ENCODE assay signal across 9 cellular contexts in genomic region chr3:128727485-128727884, GRCh38. TPM values are rescaled to one million over a fixed set of nuclear protein-coding genes. Genes with fewer than 3 reads are reported as not detected.
DNase-seq lines count a peak whose midpoint lies in the region; ATAC-seq and TF ChIP-seq lines count a peak whose summit lies in the region.
"Had no signal": no experiment of that assay in that cellular context is flagged by ENCODE, and none has a peak within 500 bp of the region (broad histone marks: within the 10 kb centered on the region; RNA-seq: fewer than 3 reads in every experiment).

No MANE protein-coding gene starts in this region.

- H3K27me3 ChIP-seq in right atrium auricular region: no peaks in the 10 kb centered on the region
- no peaks in the 10 kb centered on the region for H3K27me3 ChIP-seq in mammary epithelial cell (ENCODE audit: insufficient read depth, low read length)
- no peaks in the 10 kb centered on the region for H3K27me3 ChIP-seq in mononuclear cell (ENCODE audit: insufficient read depth, low read length)
- H3K27me3 ChIP-seq in aorta (ENCODE audit: control insufficient read depth in 1 of 2, insufficient read depth in 2 of 2, low read length in 1 of 2): no peaks in the 10 kb centered on the region

- H3K4me1 ChIP-seq in right atrium auricular region (peaks cover 0 to 55% of the 10 kb centered on the region in 2 donors), mammary epithelial cell (ENCODE audit: insufficient read depth, low read length) (peaks cover 15% of the 10 kb centered on the region), mononuclear cell (ENCODE audit: insufficient read depth, low read length) (peaks cover 60% of the 10 kb centered on the region), aorta (ENCODE audit: control insufficient read depth in 1 of 2, insufficient read depth in 2 of 2, low read length in 2 of 2) (peaks cover 8 to 10% of the 10 kb centered on the region in 2 donors), mucosa of descending colon (ENCODE audit: low read depth) (peaks cover 10% of the 10 kb centered on the region)

- intact Hi-C loops in Right ventricle myocardium inferior (cut with DNase I) (loop anchor here (2.0 to 5.0 kb wide), 3 partner anchors 47 to 120 kb away; no protein-coding TSS in a partner anchor), mammary epithelial cell (cut with micrococcal nuclease) (loop anchor here (2.0 kb wide), 1 partner anchor 151 kb away; the partner anchor contains the start of gene ACAD9), aorta (cut with DNase I) (loop anchor here in 1 of 2 donors (2.0 kb wide), 2 partner anchors 47 to 77 kb away; partner anchors contain the start of gene RPN1), mucosa of descending colon (cut with DNase I, micrococcal nuclease) (no loop called here)

- WGBS in mammary epithelial cell (ENCODE audit: low coverage, missing lambda C conversion rate): 0% methylated on average over 6 of the region's 6 CpGs
- WGBS in aorta, 2 donors: 29% methylated on average over 6 of the region's 6 CpGs

- no peak overlapping the region for H2AFZ ChIP-seq in mammary epithelial cell (ENCODE audit: low read depth, low read length)

- in situ Hi-C loops in mammary epithelial cell (cut with MboI; ENCODE audit: low sequenced_read_pairs in 2 of 2): no loop called here

- H3K4me2 ChIP-seq in mammary epithelial cell (ENCODE audit: insufficient read depth, low read depth, low read length): peak overlapping the region; percentile 90

- peaks cover 23% of the 10 kb centered on the region for H4K20me1 ChIP-seq in mammary epithelial cell (ENCODE audit: insufficient read depth, low read length)

- H3K27ac ChIP-seq in right atrium auricular region (peak overlapping the region; percentile 99 to 100), mammary epithelial cell (ENCODE audit: insufficient read depth, low read depth, low read length) (peak overlapping the region; percentile 98), aorta (ENCODE audit: low read depth in 1 of 2, low read length in 2 of 2) (no peak overlapping the region)

- H3K9me3 ChIP-seq in right atrium auricular region: no peaks in the 10 kb centered on the region
- H3K9me3 ChIP-seq in mammary epithelial cell (replicated peaks; ENCODE audit: insufficient read depth, low read length): no peaks in the 10 kb centered on the region
- H3K9me3 ChIP-seq in mononuclear cell (ENCODE audit: low read depth, low read length): no peaks in the 10 kb centered on the region
- H3K9me3 ChIP-seq in aorta (ENCODE audit: control insufficient read depth, low read length): no peaks in the 10 kb centered on the region
- H3K9me3 ChIP-seq in mucosa of descending colon: no peaks in the 10 kb centered on the region

- dilution Hi-C loops in mammary epithelial cell (cut with HindIII; ENCODE audit: low sequenced_read_pairs): no loop called here

- peaks cover 4% of the 10 kb centered on the region for H3K36me3 ChIP-seq in right atrium auricular region
- no peaks in the 10 kb centered on the region for H3K36me3 ChIP-seq in mammary epithelial cell (ENCODE audit: insufficient read depth, low read length)
- H3K36me3 ChIP-seq in aorta (ENCODE audit: control insufficient read depth in 1 of 2, insufficient read depth in 2 of 2, low read length in 1 of 2): no peaks in the 10 kb centered on the region
- no peaks in the 10 kb centered on the region for H3K36me3 ChIP-seq in mucosa of descending colon (ENCODE audit: low read depth)

- H3K4me3 ChIP-seq in right atrium auricular region (peak overlapping the region; percentile 95 to 100), mammary epithelial cell (replicated peaks in 1 of 3; ENCODE audit: insufficient read depth in 1 of 3, low read depth in 2 of 3, low read length in 3 of 3) (peak overlapping the region; percentile 80 to 100 (median 85)), mononuclear cell (ENCODE audit: low read length) (peak overlapping the region; percentile 97), aorta (ENCODE audit: low read length in 2 of 2) (peak overlapping the region; percentile 88), mucosa of descending colon (no peak overlapping the region)

- no TSS peak for BruUV-seq in mammary epithelial cell (replicated peaks; lab: Mats Ljungman, UMichigan)

- peaks cover 71% of the 10 kb centered on the region for H3K79me2 ChIP-seq in mammary epithelial cell (ENCODE audit: insufficient read depth, low read length)

- TF ChIP-seq CTCF in right atrium auricular region (IDR thresholded peaks at IDR 0.05) (no peak), mammary epithelial cell (conservative IDR thresholded peaks at IDR 0.05 in 1 of 2, IDR thresholded peaks at IDR 0.05 in 1 of 2; ENCODE audit: extremely low read depth in 1 of 2, insufficient read depth in 1 of 2, low read depth in 1 of 2, low read length in 2 of 2) (no peak), mucosa of descending colon (IDR thresholded peaks at IDR 0.05) (no peak)

- no peak for ATAC-seq in Right ventricle myocardium inferior
- no peak for ATAC-seq in aorta (ENCODE audit: low FRiP score)
- no peak for ATAC-seq in mucosa of descending colon

- CTCF ChIA-PET in mammary epithelial cell (lab: Charles Lee; ENCODE audit: low non-redundant PET): interaction anchor here (1.1 kb wide), 1 partner anchor 47 kb away, joined by 3 read pairs; no protein-coding TSS in a partner anchor

- peak overlapping the region; percentile 97 for H3K9ac ChIP-seq in mammary epithelial cell (ENCODE audit: insufficient read depth, low read length)

- DNase-seq in right atrium auricular region (ENCODE audit: low spot score): no peak
- no peak for DNase-seq in Right ventricle myocardium inferior (ENCODE audit: missing footprints)
- DNase-seq in mammary epithelial cell: no peak
- no peak for DNase-seq in aorta
- no peak for DNase-seq in AG20443 (ENCODE audit: low spot score)
- no peak for DNase-seq in mucosa of descending colon
- no peak for DNase-seq in NOMO-1 treated with DMSO at 0.1 percent for 48 hours (lab: John Stamatoyannopoulos, UW; ENCODE audit: unreplicated experiment)
- DNase-seq: NCI-H1092 treated with DMSO at 0.1 percent for 48 hours had no signal

RNA-seq across cellular contexts. Expression of gene RAB7A, which starts 1.5 kb away (rescaled TPM):
- total RNA-seq in right atrium auricular region (100 to 1,000 TPM; 123 to 135 TPM), Right ventricle myocardium inferior (242 TPM), mammary epithelial cell (100 to 1,000 TPM in 1 of 2 donors, 10 to 100 TPM in 1; 76.7 to 352 TPM), mononuclear cell (62.0 TPM), aorta (100 to 1,000 TPM; 202 to 211 TPM), mucosa of descending colon (100 to 1,000 TPM; 237 to 302 (median 265) TPM)
- polyA plus RNA-seq in mammary epithelial cell (353 TPM), aorta (100 to 1,000 TPM; 125 to 126 TPM)
- polyA minus RNA-seq in mammary epithelial cell: 404 TPM

Comparison
In these comparisons a context has a peak if more than half of its experiments do, and no peak if none do; other contexts are left out.
1. H3K27ac ChIP-seq: peak in right atrium auricular region (2 of 2) and mammary epithelial cell (single experiment); none in aorta (0 of 2).
2. intact Hi-C loops: an anchor here in Right ventricle myocardium inferior (2.0 to 5.0 kb wide) and mammary epithelial cell (2.0 kb wide); none called in mucosa of descending colon.